In the genomic region with DNA sequence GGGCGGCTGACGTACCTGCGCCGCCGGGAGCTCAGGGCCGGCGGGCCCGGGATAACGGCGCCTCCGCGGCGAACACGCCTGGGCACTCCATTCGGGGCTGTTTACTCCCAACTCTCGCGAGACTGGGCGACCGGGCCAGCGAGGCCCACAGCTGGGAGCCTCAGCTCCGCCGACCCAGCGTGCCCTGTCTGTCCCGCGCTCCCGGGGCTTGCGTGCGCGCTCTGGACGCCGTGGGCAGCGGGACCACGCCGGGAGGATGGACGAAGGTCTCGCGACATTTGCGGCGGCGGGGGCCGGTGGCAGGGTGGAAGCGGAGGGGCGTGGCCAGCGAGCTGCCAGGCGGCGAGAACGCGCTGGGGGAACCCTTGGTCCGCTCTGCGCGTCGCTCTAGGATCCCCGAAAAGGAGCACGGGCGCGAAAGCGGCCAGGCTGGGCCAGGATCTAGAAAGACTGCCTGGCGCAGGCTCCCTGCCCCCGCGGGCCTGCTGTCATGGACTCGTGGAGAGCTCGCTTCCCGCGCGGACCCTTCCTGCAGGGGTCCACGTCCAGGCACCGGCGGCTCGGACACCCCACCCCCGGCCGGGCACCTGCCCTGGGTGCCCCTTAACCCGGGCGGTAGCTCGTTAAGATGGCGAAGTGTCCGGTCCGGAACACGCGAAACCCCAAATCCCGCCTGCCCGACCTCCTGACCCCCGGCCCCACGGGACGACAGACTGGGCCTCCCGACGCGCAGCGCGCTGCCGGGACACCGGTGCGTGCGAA, we compare ENCODE assay signal across 8 cellular contexts. TPM values are rescaled to one million over a fixed set of nuclear protein-coding genes. Genes with fewer than 3 reads are reported as not detected.
DNase-seq lines count a peak whose midpoint lies in the region; ATAC-seq and TF ChIP-seq lines count a peak whose summit lies in the region.

A gene (minus strand): TSS at position 223 of the 762 bp plus-strand sequence. CDS start 15,159 bp downstream, outside the sequence.

- ATAC-seq in GM19324 (IDR thresholded peaks at IDR 0.05; ENCODE audit: low FRiP score, unreplicated experiment) (peak; percentile 96), HG03469 (IDR thresholded peaks at IDR 0.05; ENCODE audit: unreplicated experiment) (peak; percentile 87)

- peak within 1 kb of the TSS; percentile 88 for H3K4me3 Mint-ChIP-seq in activated CD4-positive, alpha-beta T cell treated with anti-CD3 and anti-CD28 coated beads, Interleukin-2, amount 10 ng/mL, durations not matched to agents 24 days and 14 days

- H3K4me3 ChIP-seq in BJ (ENCODE audit: low read depth, low read length) (peak within 1 kb of the TSS; percentile 99), coronary artery (peak within 1 kb of the TSS; percentile 89)

- peak within 1 kb of the TSS; percentile 81 to 94 for H3K27ac ChIP-seq in coronary artery

- peaks cover 16% of the 10 kb centered on the region for H3K4me1 Mint-ChIP-seq in activated CD4-positive, alpha-beta T cell treated with anti-CD3 and anti-CD28 coated beads, Interleukin-2, amount 10 ng/mL, durations not matched to agents 24 days and 14 days

- H3K9me3 Mint-ChIP-seq in activated CD4-positive, alpha-beta T cell treated with anti-CD3 and anti-CD28 coated beads, Interleukin-2, amount 10 ng/mL, durations not matched to agents 24 days and 14 days = no peaks in the 10 kb centered on the region

- no peaks in the 10 kb centered on the region for H3K36me3 ChIP-seq in BJ (ENCODE audit: control insufficient read depth, insufficient read depth, low read length)

- H3K27me3 Mint-ChIP-seq in activated CD4-positive, alpha-beta T cell treated with anti-CD3 and anti-CD28 coated beads, Interleukin-2, amount 10 ng/mL, durations not matched to agents 24 days and 14 days = no peaks in the 10 kb centered on the region

- H3K27me3 ChIP-seq in BJ (ENCODE audit: control insufficient read depth, insufficient read depth, low read length) = no peaks in the 10 kb centered on the region

- POLR2A ChIA-PET in BJ (lab: Charles Lee) = interaction anchor here (0.6 kb wide), 1 partner anchor 17 kb away, joined by 3 read pairs; no protein-coding TSS in a partner anchor

- TF ChIP-seq CTCF in BJ (IDR thresholded peaks at IDR 0.05; ENCODE audit: insufficient read depth, low read depth, low read length) = no peak
- no peak for TF ChIP-seq CTCF in coronary artery (IDR thresholded peaks at IDR 0.05)

- H3K36me3 Mint-ChIP-seq in activated CD4-positive, alpha-beta T cell treated with anti-CD3 and anti-CD28 coated beads, Interleukin-2, amount 10 ng/mL, durations not matched to agents 24 days and 14 days (ENCODE audit: low read depth) = no peaks in the 10 kb centered on the region

- H3K27ac Mint-ChIP-seq in activated CD4-positive, alpha-beta T cell treated with anti-CD3 and anti-CD28 coated beads, Interleukin-2, amount 10 ng/mL, durations not matched to agents 24 days and 14 days = peak within 1 kb of the TSS; percentile 94

- DNase-seq in BJ (ENCODE audit: low read depth) (peak; percentile 84), NCI-H526 (lab: John Stamatoyannopoulos, UW) (peak; percentile 89 to 97), coronary artery (ENCODE audit: low spot score) (peak; percentile 98), left kidney (ENCODE audit: low read depth, low spot score) (peak; percentile 99)
- DNase-seq in activated CD4-positive, alpha-beta T cell treated with anti-CD3 and anti-CD28 coated beads, Interleukin-2, amount 10 ng/mL, durations not matched to agents 24 days and 14 days = peak; percentile 99
- peak; percentile 98 to 99 for DNase-seq in stimulated activated CD4-positive, alpha-beta T cell treated with anti-CD3 and anti-CD28 coated beads, Interleukin-2, amount 100 ng/mL, for 24 hours

- intact Hi-C loops in activated CD4-positive, alpha-beta T cell treated with anti-CD3 and anti-CD28 coated beads, Interleukin-2, amount 10 ng/mL, durations not matched to agents 24 days and 14 days (cut with micrococcal nuclease) = loop anchor here (1.0 to 10.0 kb wide), 6 partner anchors 21 to 388 kb away; a partner anchor contains a TSS

- CTCF ChIA-PET in BJ (lab: Yijun Ruan, JAX) = interaction anchor here (0.6 to 2.9 kb wide), 13 partner anchors 15 to 369 kb away, joined by 3 to 10 read pairs (median 3); a partner anchor contains a TSS

RNA-seq across cellular contexts. Expression of the gene that starts here (rescaled TPM):
- 72.6 and 89.7 TPM in 2 replicates for polyA plus RNA-seq in BJ (2011; rRNA removed)
- polyA minus RNA-seq in BJ (2011; rRNA and poly(A)+ RNA removed) = 75.4 and 97.2 TPM in 2 replicates
- total RNA-seq in activated CD4-positive, alpha-beta T cell treated with anti-CD3 and anti-CD28 coated beads, Interleukin-2, amount 10 ng/mL, durations not matched to agents 24 days and 14 days = 49.6 and 52.3 TPM in 2 replicates

Comparison
In these comparisons a context has a peak if more than half of its experiments do, and no peak if none do; other contexts are left out.
1. Peak in every context shown above with its lines: DNase-seq, ATAC-seq, H3K4me3 ChIP-seq and H3K27ac ChIP-seq.